19 cellular contexts compared by ENCODE assay signal in the genomic region with DNA sequence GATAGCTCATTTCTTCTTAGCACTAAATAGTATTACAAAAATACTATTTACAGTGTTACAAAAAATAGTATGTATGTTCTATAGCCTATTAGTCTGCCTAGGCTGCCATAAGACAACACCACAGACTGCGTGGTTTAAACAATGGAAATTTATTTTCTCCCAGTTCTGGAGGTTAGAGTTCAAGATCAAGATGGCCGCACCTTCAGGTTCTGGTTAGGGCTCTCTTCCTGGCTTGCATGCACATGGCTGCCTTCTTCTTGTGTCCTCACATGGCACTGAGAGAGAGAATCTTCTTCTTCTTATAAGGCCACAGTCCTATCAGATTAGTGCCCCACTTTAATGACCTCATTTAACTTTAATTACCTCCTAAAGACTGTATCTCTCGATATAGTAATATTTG. TPM values are rescaled to one million over a fixed set of nuclear protein-coding genes. Genes with fewer than 3 reads are reported as not detected.
"Had no signal": no experiment of that assay in that cellular context is flagged by ENCODE, and none has a peak within 500 bp of the region (broad histone marks: within the 10 kb centered on the region; RNA-seq: fewer than 3 reads in every experiment).

No MANE protein-coding gene starts in this region.

- ATAC-seq: activated CD8-positive, alpha-beta memory T cell treated with anti-CD3 and anti-CD28 coated beads, Interleukin-2, amount 10 ng/mL, durations not matched to agents 7 days and 5 days; gastroesophageal sphincter; heart left ventricle; left lung had no signal

- H3K9me3 Mint-ChIP-seq: activated naive CD4-positive, alpha-beta T cell treated with anti-CD3 and anti-CD28 coated beads for 36 hours; neural progenitor cell had no signal

- H3K4me2 ChIP-seq: neural progenitor cell had no signal

- DNase-seq: activated CD4-positive, alpha-beta T cell treated with anti-CD3 and anti-CD28 coated beads, Interleukin-2, amount 50 U/mL, for 4 hours; activated CD4-positive, CD25-positive, alpha-beta regulatory T cell; activated CD8-positive, alpha-beta memory T cell treated with anti-CD3 and anti-CD28 coated beads, Interleukin-2, amount 10 ng/mL, durations not matched to agents 7 days and 5 days; activated naive CD4-positive, alpha-beta T cell treated with anti-CD3 and anti-CD28 coated beads for 36 hours; dermis blood vessel endothelial cell; effector memory CD4-positive, alpha-beta T cell; heart left ventricle; left lung; midbrain; stimulated activated CD4-positive, alpha-beta T cell treated with anti-CD3 and anti-CD28 coated beads, Interleukin-2, amount 100 ng/mL, for 24 hours; stomach; T1000; trophoblast cell had no signal

- H3K27ac Mint-ChIP-seq: activated CD8-positive, alpha-beta memory T cell treated with anti-CD3 and anti-CD28 coated beads, Interleukin-2, amount 10 ng/mL, durations not matched to agents 7 days and 5 days; activated naive CD4-positive, alpha-beta T cell treated with anti-CD3 and anti-CD28 coated beads for 36 hours; neural progenitor cell had no signal

- H3K9me3 ChIP-seq: esophagus muscularis mucosa, gastroesophageal sphincter, heart left ventricle, left lung, prostate gland, right atrium auricular region, stomach, vagina had no signal

- H3K27me3 Mint-ChIP-seq: activated CD8-positive, alpha-beta memory T cell treated with anti-CD3 and anti-CD28 coated beads, Interleukin-2, amount 10 ng/mL, durations not matched to agents 7 days and 5 days had no signal

- H3K4me3 ChIP-seq: esophagus muscularis mucosa, gastroesophageal sphincter, left lung, neural progenitor cell, prostate gland, right atrium auricular region, stomach, vagina had no signal

- H3K36me3 ChIP-seq: esophagus muscularis mucosa, gastroesophageal sphincter, heart left ventricle, left lung, neural progenitor cell, prostate gland, right atrium auricular region, vagina had no signal

- H3K36me3 Mint-ChIP-seq: neural progenitor cell had no signal

- H3K4me3 Mint-ChIP-seq: activated CD8-positive, alpha-beta memory T cell treated with anti-CD3 and anti-CD28 coated beads, Interleukin-2, amount 10 ng/mL, durations not matched to agents 7 days and 5 days; activated naive CD4-positive, alpha-beta T cell treated with anti-CD3 and anti-CD28 coated beads for 36 hours; neural progenitor cell had no signal

- H2AFZ ChIP-seq: neural progenitor cell had no signal

- H3K27me3 ChIP-seq: esophagus muscularis mucosa, gastroesophageal sphincter, heart left ventricle, left lung, neural progenitor cell, right atrium auricular region, stomach, vagina had no signal

- H3K9ac ChIP-seq: neural progenitor cell had no signal

- H3K27ac ChIP-seq: esophagus muscularis mucosa, gastroesophageal sphincter, neural progenitor cell, prostate gland, right atrium auricular region, stomach, vagina had no signal

RNA-seq across cellular contexts. Expression of a gene that starts 48.9 kb away (rescaled TPM):
- total RNA-seq: vagina had no signal
